In the genomic region with DNA sequence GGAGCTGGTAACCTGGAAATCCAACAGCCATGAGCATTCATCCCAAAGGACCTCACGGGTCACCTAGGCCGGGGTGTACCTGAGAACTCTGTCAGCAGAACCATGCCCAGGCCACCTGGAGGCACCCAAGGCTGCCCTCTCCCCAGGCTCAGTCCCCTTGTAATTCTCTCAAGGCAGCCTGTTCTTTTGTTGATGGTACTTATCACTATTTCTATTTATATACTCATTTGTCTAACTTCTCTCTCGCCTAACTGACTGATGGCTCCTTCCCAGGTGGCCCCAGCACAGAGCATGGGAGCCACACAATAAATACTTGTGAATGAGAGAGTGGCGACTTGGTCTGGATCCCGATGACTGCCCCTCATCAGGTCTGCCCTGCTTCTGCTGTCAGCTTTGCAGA, we compare ENCODE assay signal across 2 cellular contexts.
TF ChIP-seq lines count a peak whose summit lies in the region.

No MANE protein-coding gene starts in this region.

TF ChIP-seq in GM23338, 12 proteins besides CTCF, POLR2A, EP300 and RAD21 (continued from another document):
- TF ChIP-seq EZH2 (IDR thresholded peaks at IDR 0.05; ENCODE audit: low read depth, unreplicated experiment) (no peak), POLR2AphosphoS5 (IDR thresholded peaks at IDR 0.05; ENCODE audit: low read depth) (no peak)

TF ChIP-seq in WTC11, 78 proteins besides CTCF, POLR2A, EP300 and RAD21 (continued from another document):
- TF ChIP-seq, protein P1, sequence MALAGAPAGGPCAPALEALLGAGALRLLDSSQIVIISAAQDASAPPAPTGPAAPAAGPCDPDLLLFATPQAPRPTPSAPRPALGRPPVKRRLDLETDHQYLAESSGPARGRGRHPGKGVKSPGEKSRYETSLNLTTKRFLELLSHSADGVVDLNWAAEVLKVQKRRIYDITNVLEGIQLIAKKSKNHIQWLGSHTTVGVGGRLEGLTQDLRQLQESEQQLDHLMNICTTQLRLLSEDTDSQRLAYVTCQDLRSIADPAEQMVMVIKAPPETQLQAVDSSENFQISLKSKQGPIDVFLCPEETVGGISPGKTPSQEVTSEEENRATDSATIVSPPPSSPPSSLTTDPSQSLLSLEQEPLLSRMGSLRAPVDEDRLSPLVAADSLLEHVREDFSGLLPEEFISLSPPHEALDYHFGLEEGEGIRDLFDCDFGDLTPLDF (CRISPR knock-in tag; IDR thresholded peaks at IDR 0.05) = no peak
- TF ChIP-seq GRHL2 (CRISPR knock-in tag; IDR thresholded peaks at IDR 0.05; ENCODE audit: insufficient replicate concordance, severe bottlenecking) (no peak), ELF4 (CRISPR knock-in tag; IDR thresholded peaks at IDR 0.05; ENCODE audit: low read depth) (no peak), ZNF671 (CRISPR knock-in tag; IDR thresholded peaks at IDR 0.05) (no peak), GABPB1 (CRISPR knock-in tag; IDR thresholded peaks at IDR 0.05) (no peak)
- TF ChIP-seq, protein P2, sequence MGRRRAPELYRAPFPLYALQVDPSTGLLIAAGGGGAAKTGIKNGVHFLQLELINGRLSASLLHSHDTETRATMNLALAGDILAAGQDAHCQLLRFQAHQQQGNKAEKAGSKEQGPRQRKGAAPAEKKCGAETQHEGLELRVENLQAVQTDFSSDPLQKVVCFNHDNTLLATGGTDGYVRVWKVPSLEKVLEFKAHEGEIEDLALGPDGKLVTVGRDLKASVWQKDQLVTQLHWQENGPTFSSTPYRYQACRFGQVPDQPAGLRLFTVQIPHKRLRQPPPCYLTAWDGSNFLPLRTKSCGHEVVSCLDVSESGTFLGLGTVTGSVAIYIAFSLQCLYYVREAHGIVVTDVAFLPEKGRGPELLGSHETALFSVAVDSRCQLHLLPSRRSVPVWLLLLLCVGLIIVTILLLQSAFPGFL (CRISPR knock-in tag; IDR thresholded peaks at IDR 0.05; ENCODE audit: borderline replicate concordance) = no peak
- TF ChIP-seq, protein P3, sequence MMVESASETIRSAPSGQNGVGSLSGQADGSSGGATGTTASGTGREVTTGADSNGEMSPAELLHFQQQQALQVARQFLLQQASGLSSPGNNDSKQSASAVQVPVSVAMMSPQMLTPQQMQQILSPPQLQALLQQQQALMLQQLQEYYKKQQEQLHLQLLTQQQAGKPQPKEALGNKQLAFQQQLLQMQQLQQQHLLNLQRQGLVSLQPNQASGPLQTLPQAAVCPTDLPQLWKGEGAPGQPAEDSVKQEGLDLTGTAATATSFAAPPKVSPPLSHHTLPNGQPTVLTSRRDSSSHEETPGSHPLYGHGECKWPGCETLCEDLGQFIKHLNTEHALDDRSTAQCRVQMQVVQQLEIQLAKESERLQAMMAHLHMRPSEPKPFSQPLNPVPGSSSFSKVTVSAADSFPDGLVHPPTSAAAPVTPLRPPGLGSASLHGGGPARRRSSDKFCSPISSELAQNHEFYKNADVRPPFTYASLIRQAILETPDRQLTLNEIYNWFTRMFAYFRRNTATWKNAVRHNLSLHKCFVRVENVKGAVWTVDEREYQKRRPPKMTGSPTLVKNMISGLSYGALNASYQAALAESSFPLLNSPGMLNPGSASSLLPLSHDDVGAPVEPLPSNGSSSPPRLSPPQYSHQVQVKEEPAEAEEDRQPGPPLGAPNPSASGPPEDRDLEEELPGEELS (CRISPR knock-in tag; IDR thresholded peaks at IDR 0.05) = no peak
- TF ChIP-seq, protein P4, sequence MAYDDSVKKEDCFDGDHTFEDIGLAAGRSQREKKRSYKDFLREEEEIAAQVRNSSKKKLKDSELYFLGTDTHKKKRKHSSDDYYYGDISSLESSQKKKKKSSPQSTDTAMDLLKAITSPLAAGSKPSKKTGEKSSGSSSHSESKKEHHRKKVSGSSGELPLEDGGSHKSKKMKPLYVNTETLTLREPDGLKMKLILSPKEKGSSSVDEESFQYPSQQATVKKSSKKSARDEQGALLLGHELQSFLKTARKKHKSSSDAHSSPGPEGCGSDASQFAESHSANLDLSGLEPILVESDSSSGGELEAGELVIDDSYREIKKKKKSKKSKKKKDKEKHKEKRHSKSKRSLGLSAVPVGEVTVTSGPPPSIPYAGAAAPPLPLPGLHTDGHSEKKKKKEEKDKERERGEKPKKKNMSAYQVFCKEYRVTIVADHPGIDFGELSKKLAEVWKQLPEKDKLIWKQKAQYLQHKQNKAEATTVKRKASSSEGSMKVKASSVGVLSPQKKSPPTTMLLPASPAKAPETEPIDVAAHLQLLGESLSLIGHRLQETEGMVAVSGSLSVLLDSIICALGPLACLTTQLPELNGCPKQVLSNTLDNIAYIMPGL (CRISPR knock-in tag; IDR thresholded peaks at IDR 0.05) = no peak
- TF ChIP-seq, protein P5, sequence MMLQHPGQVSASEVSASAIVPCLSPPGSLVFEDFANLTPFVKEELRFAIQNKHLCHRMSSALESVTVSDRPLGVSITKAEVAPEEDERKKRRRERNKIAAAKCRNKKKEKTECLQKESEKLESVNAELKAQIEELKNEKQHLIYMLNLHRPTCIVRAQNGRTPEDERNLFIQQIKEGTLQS (CRISPR knock-in tag; conservative IDR thresholded peaks at IDR 0.05) = no peak
- TF ChIP-seq, protein P6, sequence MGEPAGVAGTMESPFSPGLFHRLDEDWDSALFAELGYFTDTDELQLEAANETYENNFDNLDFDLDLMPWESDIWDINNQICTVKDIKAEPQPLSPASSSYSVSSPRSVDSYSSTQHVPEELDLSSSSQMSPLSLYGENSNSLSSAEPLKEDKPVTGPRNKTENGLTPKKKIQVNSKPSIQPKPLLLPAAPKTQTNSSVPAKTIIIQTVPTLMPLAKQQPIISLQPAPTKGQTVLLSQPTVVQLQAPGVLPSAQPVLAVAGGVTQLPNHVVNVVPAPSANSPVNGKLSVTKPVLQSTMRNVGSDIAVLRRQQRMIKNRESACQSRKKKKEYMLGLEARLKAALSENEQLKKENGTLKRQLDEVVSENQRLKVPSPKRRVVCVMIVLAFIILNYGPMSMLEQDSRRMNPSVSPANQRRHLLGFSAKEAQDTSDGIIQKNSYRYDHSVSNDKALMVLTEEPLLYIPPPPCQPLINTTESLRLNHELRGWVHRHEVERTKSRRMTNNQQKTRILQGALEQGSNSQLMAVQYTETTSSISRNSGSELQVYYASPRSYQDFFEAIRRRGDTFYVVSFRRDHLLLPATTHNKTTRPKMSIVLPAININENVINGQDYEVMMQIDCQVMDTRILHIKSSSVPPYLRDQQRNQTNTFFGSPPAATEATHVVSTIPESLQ (CRISPR knock-in tag; IDR thresholded peaks at IDR 0.05) = no peak
